ENCODE assay signal across 8 cellular contexts in the genomic region with DNA sequence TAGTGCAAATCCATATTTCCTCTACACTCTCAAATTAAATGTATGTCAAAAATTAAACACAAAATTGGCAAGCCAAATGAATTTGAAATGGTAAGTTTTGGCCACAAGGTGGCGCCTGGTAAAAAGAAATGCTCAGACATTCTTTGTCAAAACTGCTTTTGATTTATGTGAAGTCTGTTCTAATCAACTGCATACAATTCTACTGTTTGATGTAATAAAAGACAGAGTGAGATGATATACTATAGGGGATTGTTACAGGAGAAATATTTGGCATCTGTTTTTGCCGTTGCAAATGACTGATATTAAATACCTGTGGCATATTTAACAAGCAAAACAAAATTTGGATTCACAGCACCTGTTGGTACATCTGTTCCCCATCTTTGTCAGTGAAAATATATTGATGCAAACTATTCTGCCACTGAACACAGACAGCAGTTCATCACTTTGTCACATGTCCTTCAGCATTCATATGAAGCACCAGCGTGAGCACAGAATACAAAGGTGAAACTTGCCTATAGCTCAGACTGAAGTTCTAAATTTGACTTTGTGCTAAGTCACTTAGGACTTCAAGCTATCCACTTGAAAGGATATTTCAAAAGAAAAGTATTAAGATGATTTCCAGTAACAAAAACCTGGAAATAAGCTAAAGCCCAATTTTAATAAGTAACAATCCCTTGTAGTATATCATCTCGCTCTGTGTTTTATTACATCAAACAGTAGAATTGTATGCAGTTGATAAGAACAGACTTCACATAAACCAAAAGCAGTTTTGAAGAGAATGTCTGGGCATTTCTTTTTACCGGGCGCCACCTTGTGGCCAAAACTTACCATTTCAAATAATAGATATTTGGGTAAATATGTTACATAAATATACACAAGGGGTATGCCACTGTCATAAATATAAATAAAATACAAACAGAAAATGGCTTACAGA. TPM values are rescaled to one million over a fixed set of nuclear protein-coding genes. Genes with fewer than 3 reads are reported as not detected.
DNase-seq lines count a peak whose midpoint lies in the region; ATAC-seq, FAIRE-seq and TF ChIP-seq lines count a peak whose summit lies in the region.

No MANE protein-coding gene starts in this region.

- no peaks in the 10 kb centered on the region for H3K36me3 ChIP-seq in endodermal cell (ENCODE audit: control insufficient read depth, insufficient read depth, low read length)

- no peak overlapping the region for H3K4me3 ChIP-seq in endodermal cell (ENCODE audit: low read length)

- no peak for DNase-seq in GM18507 (ENCODE audit: extremely low spot score, insufficient read length, low read depth)
- peak; percentile 51 for DNase-seq in NCI-H69 (lab: John Stamatoyannopoulos, UW)
- DNase-seq in activated CD8-positive, alpha-beta T cell treated with anti-CD3 and anti-CD28 coated beads, Interleukin-2, amount 10 ng/mL, durations not matched to agents 7 days and 5 days = peak; percentile 81
- peak; percentile 72 for DNase-seq in endodermal cell
- DNase-seq in naive B cell = peak; percentile 46
- DNase-seq in stimulated activated naive CD8-positive, alpha-beta T cell treated with anti-CD3 and anti-CD28 coated beads, Interleukin-15, Interleukin-2, amounts not matched to agents 100 U/mL and 50 U/mL, for 24 hours = peak; percentile 67

- no peaks in the 10 kb centered on the region for H3K27me3 ChIP-seq in endodermal cell (ENCODE audit: control insufficient read depth, insufficient read depth, low read length, poor library complexity, severe bottlenecking)

- POLR2A ChIA-PET in activated CD8-positive, alpha-beta T cell treated with anti-CD3 and anti-CD28 coated beads, Interleukin-2, amount 10 ng/mL, durations not matched to agents 7 days and 5 days (lab: Charles Lee) = no interaction called here

- peak; percentile 90 for TF ChIP-seq CTCF in endodermal cell (conservative IDR thresholded peaks at IDR 0.05)

- H3K27ac Mint-ChIP-seq in activated CD8-positive, alpha-beta T cell treated with anti-CD3 and anti-CD28 coated beads, Interleukin-2, amount 10 ng/mL, durations not matched to agents 7 days and 5 days = no peak overlapping the region
- H3K27ac Mint-ChIP-seq in endodermal cell (no peak overlapping the region), naive B cell (no peak overlapping the region)

- FAIRE-seq in A204.1 (lab: Jason Lieb, UNC) (peak; percentile 99), GM18507 (lab: Jason Lieb, UNC) (peak; percentile 90)

- no peak overlapping the region for H3K9ac ChIP-seq in endodermal cell (ENCODE audit: extremely low read depth, low read length, poor library complexity, severe bottlenecking)

- H3K4me1 ChIP-seq in endodermal cell (ENCODE audit: control insufficient read depth, insufficient read depth, low read length) = no peaks in the 10 kb centered on the region

- peaks cover 8% of the 10 kb centered on the region for H3K4me1 Mint-ChIP-seq in activated CD8-positive, alpha-beta T cell treated with anti-CD3 and anti-CD28 coated beads, Interleukin-2, amount 10 ng/mL, durations not matched to agents 7 days and 5 days (ENCODE audit: low read depth)
- H3K4me1 Mint-ChIP-seq in endodermal cell (peaks cover 13% of the 10 kb centered on the region), naive B cell (peaks cover 4 to 9% (median 8%) of the 10 kb centered on the region in 3 donors)

- H3K27me3 Mint-ChIP-seq in activated CD8-positive, alpha-beta T cell treated with anti-CD3 and anti-CD28 coated beads, Interleukin-2, amount 10 ng/mL, durations not matched to agents 7 days and 5 days (ENCODE audit: low read depth) = peaks cover 2% of the 10 kb centered on the region
- H3K27me3 Mint-ChIP-seq in endodermal cell (ENCODE audit: insufficient read depth) = no peaks in the 10 kb centered on the region
- H3K27me3 Mint-ChIP-seq in naive B cell = no peaks in the 10 kb centered on the region

- CTCF ChIA-PET in activated CD8-positive, alpha-beta T cell treated with anti-CD3 and anti-CD28 coated beads, Interleukin-2, amount 10 ng/mL, durations not matched to agents 7 days and 5 days (lab: Charles Lee) = interaction anchor here (0.6 to 3.3 kb wide), 59 partner anchors 8 to 549 kb away, joined by 3 to 66 read pairs (median 4); a partner anchor contains a TSS

- no peaks in the 10 kb centered on the region for H3K9me3 Mint-ChIP-seq in activated CD8-positive, alpha-beta T cell treated with anti-CD3 and anti-CD28 coated beads, Interleukin-2, amount 10 ng/mL, durations not matched to agents 7 days and 5 days (ENCODE audit: insufficient read depth)
- H3K9me3 Mint-ChIP-seq in endodermal cell = no peaks in the 10 kb centered on the region
- H3K9me3 Mint-ChIP-seq in naive B cell = no peaks in the 10 kb centered on the region

- WGBS in endodermal cell (ENCODE audit: insufficient coverage in 1 of 2, insufficient read length in 1 of 2), 2 experiments = 37 to 92% methylated on average over 1 to 4 of the region's 6 CpGs

- no peak overlapping the region for H3K4me3 Mint-ChIP-seq in activated CD8-positive, alpha-beta T cell treated with anti-CD3 and anti-CD28 coated beads, Interleukin-2, amount 10 ng/mL, durations not matched to agents 7 days and 5 days
- H3K4me3 Mint-ChIP-seq in endodermal cell (no peak overlapping the region), naive B cell (no peak overlapping the region)

- peaks cover 3% of the 10 kb centered on the region for H3K36me3 Mint-ChIP-seq in activated CD8-positive, alpha-beta T cell treated with anti-CD3 and anti-CD28 coated beads, Interleukin-2, amount 10 ng/mL, durations not matched to agents 7 days and 5 days (ENCODE audit: low read depth)
- H3K36me3 Mint-ChIP-seq in endodermal cell (ENCODE audit: low read depth) (no peaks in the 10 kb centered on the region), naive B cell (peaks cover 0 to 10% of the 10 kb centered on the region in 2 donors)

- ATAC-seq in activated CD8-positive, alpha-beta T cell treated with anti-CD3 and anti-CD28 coated beads, Interleukin-2, amount 10 ng/mL, durations not matched to agents 7 days and 5 days = peak; percentile 55
- ATAC-seq in naive B cell (ENCODE audit: low read depth in 2 of 2) = peak; percentile 40 to 64
- ATAC-seq in stimulated activated naive CD8-positive, alpha-beta T cell treated with anti-CD3 and anti-CD28 coated beads, Interleukin-15, Interleukin-2, amounts not matched to agents 100 U/mL and 50 U/mL, for 24 hours = no peak
- ATAC-seq in HG02588 (IDR thresholded peaks at IDR 0.05; ENCODE audit: unreplicated experiment) = no peak

- H3K9me3 ChIP-seq in endodermal cell (ENCODE audit: control insufficient read depth, low read length) = no peaks in the 10 kb centered on the region

- H3K27ac ChIP-seq in endodermal cell (ENCODE audit: low read depth, low read length) = no peak overlapping the region

RNA-seq across cellular contexts. Expression of a gene that starts 10.2 kb away (rescaled TPM):
- not detected for total RNA-seq in activated CD8-positive, alpha-beta T cell treated with anti-CD3 and anti-CD28 coated beads, Interleukin-2, amount 10 ng/mL, durations not matched to agents 7 days and 5 days
- not detected for total RNA-seq in endodermal cell
- not detected for polyA plus RNA-seq in endodermal cell (2013, experiment 1 of 2)
- not detected for polyA plus RNA-seq in endodermal cell (2013, experiment 2 of 2)
- polyA plus RNA-seq in naive B cell (ENCODE audit: low read depth in 6 of 6) = 1 to 10 TPM in 1 of 6 donors, under 1 TPM in 3, not detected in 2; 0.24 to 1.1 (median 0.95) TPM

RNA-seq across cellular contexts. Expression of a gene that starts 34.3 kb away (rescaled TPM):
- 10 to 100 TPM; 23.5 to 29.2 TPM for total RNA-seq in activated CD8-positive, alpha-beta T cell treated with anti-CD3 and anti-CD28 coated beads, Interleukin-2, amount 10 ng/mL, durations not matched to agents 7 days and 5 days
- total RNA-seq in endodermal cell = 10 to 100 TPM; 17.7 to 18.4 TPM
- polyA plus RNA-seq in endodermal cell (2013, experiment 1 of 2) = 39.5 TPM
- 33.0 TPM for polyA plus RNA-seq in endodermal cell (2013, experiment 2 of 2)
- polyA plus RNA-seq in naive B cell (ENCODE audit: low read depth in 6 of 6) = 100 to 1,000 TPM; 134 to 178 (median 159) TPM

Comparison
In these comparisons a context has a peak if more than half of its experiments do, and no peak if none do; other contexts are left out.
1. ATAC-seq: peak in activated CD8-positive, alpha-beta T cell treated with anti-CD3 and anti-CD28 coated beads, Interleukin-2, amount 10 ng/mL, durations not matched to agents 7 days and 5 days (single experiment) and naive B cell (2 of 2); none in stimulated activated naive CD8-positive, alpha-beta T cell treated with anti-CD3 and anti-CD28 coated beads, Interleukin-15, Interleukin-2, amounts not matched to agents 100 U/mL and 50 U/mL, for 24 hours (single experiment) and HG02588 (single experiment).